2 cellular contexts compared by ENCODE assay signal in genomic region chr9:110952018-110952864, GRCh38.
TF ChIP-seq lines count a peak whose summit lies in the region.

No MANE protein-coding gene starts in this region.

TF ChIP-seq in A549, 52 proteins besides CTCF, POLR2A, EP300 and RAD21 (continued from another document):
- TF ChIP-seq PBX3 (IDR thresholded peaks at IDR 0.05) (no peak), E2F6 (IDR thresholded peaks at IDR 0.05; ENCODE audit: borderline replicate concordance, low read depth) (no peak), JUNB (IDR thresholded peaks at IDR 0.05) (no peak), CHD4 (IDR thresholded peaks at IDR 0.05; ENCODE audit: borderline replicate concordance) (no peak), HOXB5 (CRISPR knock-in tag; IDR thresholded peaks at IDR 0.05) (no peak), BHLHE40 (IDR thresholded peaks at IDR 0.05; ENCODE audit: low read depth, low read length) (no peak), CEBPB (IDR thresholded peaks at IDR 0.05) (no peak), FOXS1 (CRISPR knock-in tag; IDR thresholded peaks at IDR 0.05) (no peak), HEYL (CRISPR knock-in tag; IDR thresholded peaks at IDR 0.05) (no peak)

TF ChIP-seq in WTC11, 78 proteins besides CTCF, POLR2A, EP300 and RAD21 (continued from another document):
- no peak for TF ChIP-seq ARID4B (CRISPR knock-in tag; IDR thresholded peaks at IDR 0.05; ENCODE audit: borderline replicate concordance)
